Comparison of ENCODE assay signal across 11 cellular contexts in genomic region chr11:69587454-69588081, GRCh38. TPM values are rescaled to one million over a fixed set of nuclear protein-coding genes. Genes with fewer than 3 reads are reported as not detected.
DNase-seq lines count a peak whose midpoint lies in the region; ATAC-seq and TF ChIP-seq lines count a peak whose summit lies in the region.
"Had no signal": no experiment of that assay in that cellular context is flagged by ENCODE, and none has a peak within 500 bp of the region (broad histone marks: within the 10 kb centered on the region; RNA-seq: fewer than 3 reads in every experiment).

No MANE protein-coding gene starts in this region.

- CTCF ChIA-PET in CD8-positive, alpha-beta memory T cell (lab: Charles Lee): interaction anchor here (0.6 kb wide), 1 partner anchor 10 kb away, joined by 3 read pairs; no protein-coding TSS in a partner anchor

- TF ChIP-seq CTCF in HFFc6 (IDR thresholded peaks at IDR 0.05): no peak; the same call in 1 of the 2 replicates

- no peak overlapping the region for H3K27ac ChIP-seq in CD8-positive, alpha-beta memory T cell (ENCODE audit: low read depth, low read length)
- H3K27ac ChIP-seq: neutrophil had no signal

- peaks cover 3% of the 10 kb centered on the region for H3K4me1 ChIP-seq in adipocyte (ENCODE audit: control insufficient read depth, insufficient read depth, low read length)
- no peaks in the 10 kb centered on the region for H3K4me1 ChIP-seq in CD8-positive, alpha-beta memory T cell (ENCODE audit: insufficient read depth, low read length)

- H3K27ac Mint-ChIP-seq in HFFc6: peak overlapping the region; percentile 99
- no peak overlapping the region for H3K27ac Mint-ChIP-seq in CD8-positive, alpha-beta memory T cell

- no peak overlapping the region for H3K4me3 ChIP-seq in adipocyte (ENCODE audit: low read length)
- no peak overlapping the region for H3K4me3 ChIP-seq in CD8-positive, alpha-beta memory T cell (ENCODE audit: low read length)

- H3K4me3 Mint-ChIP-seq in HFFc6: peak overlapping the region; percentile 80
- H3K4me3 Mint-ChIP-seq in CD8-positive, alpha-beta memory T cell: no peak overlapping the region

- peaks cover 7% of the 10 kb centered on the region for H3K9me3 ChIP-seq in adipocyte (ENCODE audit: control insufficient read depth, low read length)
- no peaks in the 10 kb centered on the region for H3K9me3 ChIP-seq in CD8-positive, alpha-beta memory T cell (ENCODE audit: low read length)
- H3K9me3 ChIP-seq: neutrophil had no signal

- H3K27me3 ChIP-seq in adipocyte (replicated peaks; ENCODE audit: control insufficient read depth, insufficient read depth, low read length): no peaks in the 10 kb centered on the region
- H3K27me3 ChIP-seq in CD8-positive, alpha-beta memory T cell (ENCODE audit: insufficient read depth, low read length, poor library complexity, severe bottlenecking): no peaks in the 10 kb centered on the region

- peaks cover 15% of the 10 kb centered on the region for H3K36me3 Mint-ChIP-seq in HFFc6 (ENCODE audit: low read depth)
- H3K36me3 Mint-ChIP-seq in CD8-positive, alpha-beta memory T cell: peaks cover 0 to 1% (median 0%) of the 10 kb centered on the region in 3 donors

- no peaks in the 10 kb centered on the region; the same call in none of the 2 replicates for H3K27me3 Mint-ChIP-seq in HFFc6 (ENCODE audit: insufficient read depth)
- H3K27me3 Mint-ChIP-seq in CD8-positive, alpha-beta memory T cell: peaks cover 13 to 26% of the 10 kb centered on the region in 2 donors

- no peak for ATAC-seq in GM21528 (IDR thresholded peaks at IDR 0.05; ENCODE audit: low FRiP score, unreplicated experiment)

- H3K36me3 ChIP-seq in adipocyte (ENCODE audit: control insufficient read depth, insufficient read depth, low read length, severe bottlenecking): no peaks in the 10 kb centered on the region
- H3K36me3 ChIP-seq in CD8-positive, alpha-beta memory T cell (ENCODE audit: insufficient read depth, low read length): no peaks in the 10 kb centered on the region
- H3K36me3 ChIP-seq: neutrophil had no signal

- peaks cover 42% of the 10 kb centered on the region for H3K4me1 Mint-ChIP-seq in HFFc6 (ENCODE audit: low read depth)
- no peaks in the 10 kb centered on the region for H3K4me1 Mint-ChIP-seq in CD8-positive, alpha-beta memory T cell

- H3K9me3 Mint-ChIP-seq in HFFc6: peaks cover 11% of the 10 kb centered on the region; the same call in 1 of the 2 replicates
- no peaks in the 10 kb centered on the region for H3K9me3 Mint-ChIP-seq in CD8-positive, alpha-beta memory T cell

- POLR2A ChIA-PET in CD8-positive, alpha-beta memory T cell (lab: Charles Lee): no interaction called here

- H3K9ac ChIP-seq in adipocyte (ENCODE audit: low read length): no peak overlapping the region

- DNase-seq in 8988T (peak; percentile 57), HFFc6 (peak; percentile 93), adipocyte (ENCODE audit: low read depth) (peak; percentile 20), hepatic stellate cell (ENCODE audit: low spot score) (peak; percentile 77), NCI-H2196 (lab: John Stamatoyannopoulos, UW; ENCODE audit: unreplicated experiment) (no peak), NCI-H2107 treated with DMSO at 0.1 percent for 48 hours (lab: John Stamatoyannopoulos, UW; ENCODE audit: unreplicated experiment) (no peak)
- DNase-seq in CD8-positive, alpha-beta memory T cell: no peak
- DNase-seq: anterior cingulate cortex, NCI-H146 had no signal

RNA-seq across cellular contexts. Expression of gene CCND1, which starts 53.4 kb away (rescaled TPM):
- total RNA-seq in HFFc6 (2021; fragmentation: NEBNext Ultra II Directional; extraction: Animal tissue kit (Norgen Biotek cat#: 25700)): 1,000 to 10,000 TPM; 1,259 to 2,084 (median 1,434) TPM
- total RNA-seq in CD8-positive, alpha-beta memory T cell: 1 to 10 TPM; 2.8 to 3.8 TPM
- 0.18 TPM for polyA plus RNA-seq in CD8-positive, alpha-beta memory T cell

Comparison
In these comparisons a context has a peak if more than half of its experiments do, and no peak if none do; other contexts are left out.
1. DNase-seq: peak in 8988T (single experiment), HFFc6 (single experiment), adipocyte (single experiment) and hepatic stellate cell (single experiment); none in CD8-positive, alpha-beta memory T cell (0 of 5), NCI-H2196 (single experiment) and NCI-H2107 treated with DMSO at 0.1 percent for 48 hours (single experiment).
2. RNA of gene CCND1, which starts 53.4 kb away (total RNA-seq): 1,259 to 2,084 TPM in HFFc6; 2.8 to 3.8 TPM in CD8-positive, alpha-beta memory T cell; every median in the first group is over 100 times any median in the second.